In the genomic region with DNA sequence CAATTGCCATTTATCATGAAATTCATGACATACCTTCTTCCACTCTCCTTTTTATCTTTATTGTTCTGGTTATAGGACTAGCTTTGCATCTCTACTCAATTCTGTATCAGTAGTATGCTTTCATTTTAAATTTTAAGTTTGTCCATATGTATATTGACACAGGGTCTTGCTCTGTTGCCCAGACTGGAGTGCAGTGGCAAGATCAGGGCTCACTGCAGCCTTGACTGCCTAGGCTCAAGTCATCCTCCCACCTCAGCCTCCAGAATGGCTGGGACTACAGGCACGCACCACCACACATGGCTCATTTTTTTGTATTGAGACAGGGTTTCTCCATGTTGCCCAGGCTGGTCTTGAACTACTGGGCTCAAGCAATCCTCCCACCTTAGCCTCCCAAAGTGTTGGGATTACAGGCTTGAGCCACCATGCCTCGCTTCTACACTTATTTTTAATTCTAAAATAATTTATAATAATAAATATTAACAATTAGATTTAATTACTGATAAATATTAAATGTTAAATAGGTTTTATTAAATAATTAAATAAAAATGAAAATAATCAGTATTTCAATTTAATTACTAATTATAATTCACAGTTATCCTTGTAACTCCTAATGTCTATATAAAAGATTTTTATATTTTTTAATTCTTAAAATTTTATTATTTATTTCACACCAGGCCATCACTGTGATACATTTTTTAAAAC, we compare ENCODE assay signal across 21 cellular contexts. TPM values are rescaled to one million over a fixed set of nuclear protein-coding genes. Genes with fewer than 3 reads are reported as not detected.
"Had no signal": no experiment of that assay in that cellular context is flagged by ENCODE, and none has a peak within 500 bp of the region (broad histone marks: within the 10 kb centered on the region; RNA-seq: fewer than 3 reads in every experiment).

No MANE protein-coding gene starts in this region.

- H3K4me3 ChIP-seq: lung, psoas muscle, testis, upper lobe of right lung had no signal

- H3K4me1 ChIP-seq: testis had no signal

- H3K27ac ChIP-seq: brain microvascular endothelial cell, psoas muscle, testis, upper lobe of right lung had no signal

- H3K9me3 Mint-ChIP-seq: activated CD4-positive, alpha-beta memory T cell treated with anti-CD3 and anti-CD28 coated beads, Interleukin-2, amount 10 ng/mL, durations not matched to agents 7 days and 5 days; nephron; stimulated activated naive CD8-positive, alpha-beta T cell treated with anti-CD3 and anti-CD28 coated beads, Interleukin-15, Interleukin-2, amounts not matched to agents 100 ng/mL and 50 ng/mL, for 24 hours; T-helper 1 cell treated with Interleukin-12 subunit alpha and Interleukin-12 subunit beta and Interleukin-4 antibody, amounts not matched to agents 30 μg/mL and 1 μg/mL, for 36 hours had no signal

- H3K27me3 ChIP-seq: brain microvascular endothelial cell, testis, upper lobe of right lung had no signal

- ATAC-seq: esophagus mucosa, left cardiac atrium, psoas muscle, sciatic nerve, SK-N-SH treated with all-trans-retinoic acid at 6 μM for 48 hours, upper lobe of right lung had no signal

- H3K9me3 ChIP-seq: psoas muscle, testis, upper lobe of right lung had no signal

- H3K27ac Mint-ChIP-seq: stimulated activated naive CD8-positive, alpha-beta T cell treated with anti-CD3 and anti-CD28 coated beads, Interleukin-15, Interleukin-2, amounts not matched to agents 100 ng/mL and 50 ng/mL, for 24 hours; T-helper 1 cell treated with Interleukin-12 subunit alpha and Interleukin-12 subunit beta and Interleukin-4 antibody, amounts not matched to agents 30 μg/mL and 1 μg/mL, for 36 hours had no signal

- H3K4me3 Mint-ChIP-seq: activated CD4-positive, alpha-beta memory T cell treated with anti-CD3 and anti-CD28 coated beads, Interleukin-2, amount 10 ng/mL, durations not matched to agents 7 days and 5 days; stimulated activated naive CD8-positive, alpha-beta T cell treated with anti-CD3 and anti-CD28 coated beads, Interleukin-15, Interleukin-2, amounts not matched to agents 100 ng/mL and 50 ng/mL, for 24 hours; T-helper 1 cell treated with Interleukin-12 subunit alpha and Interleukin-12 subunit beta and Interleukin-4 antibody, amounts not matched to agents 30 μg/mL and 1 μg/mL, for 36 hours had no signal

- H3K27me3 Mint-ChIP-seq: activated CD4-positive, alpha-beta memory T cell treated with anti-CD3 and anti-CD28 coated beads, Interleukin-2, amount 10 ng/mL, durations not matched to agents 7 days and 5 days; stimulated activated naive CD8-positive, alpha-beta T cell treated with anti-CD3 and anti-CD28 coated beads, Interleukin-15, Interleukin-2, amounts not matched to agents 100 ng/mL and 50 ng/mL, for 24 hours had no signal

- DNase-seq: activated CD4-positive, alpha-beta memory T cell treated with anti-CD3 and anti-CD28 coated beads, Interleukin-2, amount 10 ng/mL, durations not matched to agents 7 days and 5 days; activated CD4-positive, alpha-beta T cell treated with anti-CD3 and anti-CD28 coated beads for 1 hour; activated CD8-positive, alpha-beta memory T cell treated with anti-CD3 and anti-CD28 coated beads, Interleukin-2, amount 50 U/mL, for 48 hours; activated naive CD4-positive, alpha-beta T cell treated with anti-CD3 and anti-CD28 coated beads, Interleukin-2, amount 50 U/mL, for 16 hours; amygdala; brain microvascular endothelial cell; hypothalamus; left cardiac atrium; psoas muscle; stimulated activated CD4-positive, alpha-beta T cell treated with anti-CD3 and anti-CD28 coated beads, Interleukin-2, amount 100 ng/mL, for 24 hours; testis; upper lobe of right lung had no signal

RNA-seq across cellular contexts. Expression of a gene that starts 59.8 kb away (rescaled TPM):
- total RNA-seq: activated CD4-positive, alpha-beta memory T cell treated with anti-CD3 and anti-CD28 coated beads, Interleukin-2, amount 10 ng/mL, durations not matched to agents 7 days and 5 days; esophagus mucosa; left cardiac atrium; lung; mononuclear cell; omental fat pad; psoas muscle; sciatic nerve; upper lobe of right lung had no signal
- polyA plus RNA-seq: lung, psoas muscle had no signal
